ENCODE assay signal across 8 cellular contexts in genomic region chr7:129091484-129092002, GRCh38. TPM values are rescaled to one million over a fixed set of nuclear protein-coding genes. Genes with fewer than 3 reads are reported as not detected.
DNase-seq lines count a peak whose midpoint lies in the region; ATAC-seq lines count a peak whose summit lies in the region.

No MANE protein-coding gene starts in this region.

- ATAC-seq in GM21825 (IDR thresholded peaks at IDR 0.05; ENCODE audit: unreplicated experiment) (peak; percentile 56), left cardiac atrium (peak; percentile 86 to 89), GM19463 (IDR thresholded peaks at IDR 0.05; ENCODE audit: unreplicated experiment) (no peak)

- H3K9me3 ChIP-seq in CD8-positive, alpha-beta memory T cell (ENCODE audit: low read length), result no peaks in the 10 kb centered on the region
- H3K9me3 ChIP-seq in adipocyte (ENCODE audit: control insufficient read depth, low read length), result no peaks in the 10 kb centered on the region

- H3K36me3 ChIP-seq in CD8-positive, alpha-beta memory T cell (ENCODE audit: insufficient read depth, low read length), result no peaks in the 10 kb centered on the region
- no peaks in the 10 kb centered on the region for H3K36me3 ChIP-seq in adipocyte (ENCODE audit: control insufficient read depth, insufficient read depth, low read length, severe bottlenecking)

- peak; percentile 66 to 87 (median 76) for DNase-seq in CD8-positive, alpha-beta memory T cell
- DNase-seq in NCI-H128 (lab: John Stamatoyannopoulos, UW; ENCODE audit: unreplicated experiment), result peak; percentile 85
- DNase-seq in SW480 (ENCODE audit: low spot score), result peak; percentile 58
- DNase-seq in adipocyte (ENCODE audit: low read depth), result peak; percentile 86
- DNase-seq in left cardiac atrium, result peak; percentile 75
- DNase-seq in putamen (ENCODE audit: low spot score), result peak; percentile 39

- H3K36me3 Mint-ChIP-seq in CD8-positive, alpha-beta memory T cell, result no peaks in the 10 kb centered on the region

- CTCF ChIA-PET in CD8-positive, alpha-beta memory T cell (lab: Charles Lee), result interaction anchor here (0.7 to 2.0 kb wide), 34 partner anchors 8 to 665 kb away, joined by 3 to 17 read pairs (median 3); partner anchors contain the start of genes KCP and TNPO3

- intact Hi-C loops in left cardiac atrium (cut with DNase I), result loop anchor here (1.0 to 5.0 kb wide), 2 partner anchors 187 to 189 kb away; no protein-coding TSS in a partner anchor

- H3K9ac ChIP-seq in adipocyte (ENCODE audit: low read length), result no peak overlapping the region

- POLR2A ChIA-PET in CD8-positive, alpha-beta memory T cell (lab: Charles Lee), result no interaction called here

- H3K27me3 Mint-ChIP-seq in CD8-positive, alpha-beta memory T cell, result peaks cover 3% of the 10 kb centered on the region in 2 donors

- H3K9me3 Mint-ChIP-seq in CD8-positive, alpha-beta memory T cell, result no peaks in the 10 kb centered on the region

- H3K4me3 Mint-ChIP-seq in CD8-positive, alpha-beta memory T cell, result no peak overlapping the region

- peaks cover 13% of the 10 kb centered on the region for H3K4me1 ChIP-seq in CD8-positive, alpha-beta memory T cell (ENCODE audit: insufficient read depth, low read length)
- H3K4me1 ChIP-seq in adipocyte (ENCODE audit: control insufficient read depth, insufficient read depth, low read length), result peaks cover 7% of the 10 kb centered on the region

- no peaks in the 10 kb centered on the region for H3K27me3 ChIP-seq in CD8-positive, alpha-beta memory T cell (ENCODE audit: insufficient read depth, low read length, poor library complexity, severe bottlenecking)
- H3K27me3 ChIP-seq in adipocyte (replicated peaks; ENCODE audit: control insufficient read depth, insufficient read depth, low read length), result peaks cover 20% of the 10 kb centered on the region

- no peak overlapping the region for H3K4me3 ChIP-seq in CD8-positive, alpha-beta memory T cell (ENCODE audit: low read length)
- H3K4me3 ChIP-seq in adipocyte (ENCODE audit: low read length), result no peak overlapping the region

- H3K4me1 Mint-ChIP-seq in CD8-positive, alpha-beta memory T cell, result peaks cover 11 to 18% (median 15%) of the 10 kb centered on the region in 3 donors

- H3K27ac Mint-ChIP-seq in CD8-positive, alpha-beta memory T cell, result peak overlapping the region in 4 of 8 donors; percentile 31 to 90 (median 58)

- no peak overlapping the region for H3K27ac ChIP-seq in CD8-positive, alpha-beta memory T cell (ENCODE audit: low read depth, low read length)

RNA-seq across cellular contexts. Expression of gene TNPO3, which starts 36.6 kb away (rescaled TPM):
- total RNA-seq in CD8-positive, alpha-beta memory T cell, result 10 to 100 TPM; 80.5 to 82.1 TPM
- polyA plus RNA-seq in CD8-positive, alpha-beta memory T cell, result 43.1 TPM
- 10 to 100 TPM; 23.9 to 28.0 TPM for total RNA-seq in left cardiac atrium

RNA-seq across cellular contexts. Expression of gene TSPAN33, which starts 53.0 kb away (rescaled TPM):
- 10 to 100 TPM; 23.2 to 23.6 TPM for total RNA-seq in CD8-positive, alpha-beta memory T cell
- 11.6 TPM for polyA plus RNA-seq in CD8-positive, alpha-beta memory T cell
- total RNA-seq in left cardiac atrium, result 10 to 100 TPM; 10.9 to 12.3 TPM
